In the genomic region with DNA sequence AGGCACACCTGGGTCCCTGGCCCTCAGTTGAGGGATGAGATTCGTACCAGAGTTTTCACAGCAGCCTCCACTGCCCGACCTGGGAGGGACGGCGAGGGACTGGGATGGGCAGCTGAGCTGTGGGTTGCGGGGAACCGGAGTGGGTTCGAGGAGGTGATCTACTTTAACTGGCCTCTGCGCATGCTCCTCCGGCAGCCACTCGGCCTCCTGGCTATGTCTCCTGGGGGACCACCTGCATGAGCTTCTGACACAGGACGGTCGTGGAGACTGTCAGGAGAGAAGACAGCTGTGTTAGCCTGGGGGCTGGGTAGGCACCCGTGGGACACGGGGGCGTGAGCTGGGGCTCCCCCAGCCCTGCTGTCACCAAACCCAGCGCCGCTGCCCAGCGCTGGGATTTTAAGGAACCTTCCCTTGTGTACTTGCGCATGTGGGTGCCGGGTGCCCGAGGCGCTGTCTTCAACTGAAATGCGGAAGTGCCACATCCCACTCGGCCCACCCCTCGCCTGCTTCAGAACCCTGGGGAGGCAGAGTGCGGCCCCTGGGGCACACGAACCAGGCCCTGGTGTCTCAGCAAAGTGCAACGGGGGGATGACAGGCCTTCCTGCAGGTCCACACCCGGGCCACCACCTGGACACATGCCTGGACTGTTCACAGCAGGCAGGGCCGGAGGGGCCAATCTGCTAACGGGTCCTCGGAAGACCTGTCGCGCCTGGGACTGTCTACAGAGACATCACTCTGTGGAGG, we compare ENCODE assay signal across 21 cellular contexts. TPM values are rescaled to one million over a fixed set of nuclear protein-coding genes. Genes with fewer than 3 reads are reported as not detected.
A peak's percentile ranks its signal among the peaks of the same experiment; 100 is the strongest.
DNase-seq lines count a peak whose midpoint lies in the region; ATAC-seq, FAIRE-seq and TF ChIP-seq lines count a peak whose summit lies in the region.
"Had no signal": no experiment of that assay in that cellular context is flagged by ENCODE, and none has a peak within 500 bp of the region (broad histone marks: within the 10 kb centered on the region; RNA-seq: fewer than 3 reads in every experiment).

No MANE protein-coding gene starts in this region.

- no peaks in the 10 kb centered on the region for H3K4me1 Mint-ChIP-seq in activated CD4-positive, alpha-beta T cell treated with anti-CD3 and anti-CD28 coated beads for 36 hours
- peaks cover 3% of the 10 kb centered on the region for H3K4me1 Mint-ChIP-seq in activated CD4-positive, alpha-beta T cell treated with anti-CD3 and anti-CD28 coated beads, Interleukin-2, amount 10 ng/mL, durations not matched to agents 7 days and 5 days
- H3K4me1 Mint-ChIP-seq in activated B cell treated with CpG ODN at 0.5 μM for 24 hours (peaks cover 33% of the 10 kb centered on the region), naive B cell (peaks cover 7 to 12% (median 12%) of the 10 kb centered on the region in 3 donors)

- intact Hi-C loops in activated CD4-positive, alpha-beta T cell treated with anti-CD3 and anti-CD28 coated beads for 36 hours (cut with DNase I, micrococcal nuclease): no loop called here
- intact Hi-C loops in activated B cell treated with CpG ODN at 0.5 μM for 24 hours (cut with micrococcal nuclease) (loop anchor here (1.0 to 2.0 kb wide), 4 partner anchors 20 to 54 kb away; no protein-coding TSS in a partner anchor), sciatic nerve (cut with DNase I) (no loop called here)

- CTCF ChIA-PET in activated CD4-positive, alpha-beta T cell treated with anti-CD3 and anti-CD28 coated beads for 36 hours (lab: Charles Lee): interaction anchor here (1.0 to 2.5 kb wide), 2 partner anchors 25 to 54 kb away, joined by 3 to 10 read pairs; no protein-coding TSS in a partner anchor
- CTCF ChIA-PET in activated CD4-positive, alpha-beta T cell treated with anti-CD3 and anti-CD28 coated beads, Interleukin-2, amount 10 ng/mL, durations not matched to agents 7 days and 5 days (lab: Charles Lee): interaction anchor here (0.6 to 1.9 kb wide), 5 partner anchors 12 to 54 kb away, joined by 3 to 7 read pairs (median 5); no protein-coding TSS in a partner anchor
- CTCF ChIA-PET in activated B cell treated with CpG ODN at 0.5 μM for 24 hours (lab: Charles Lee): interaction anchor here (1.5 to 2.0 kb wide), 5 partner anchors 17 to 53 kb away, joined by 7 to 22 read pairs (median 8); no protein-coding TSS in a partner anchor

- no peak overlapping the region for H3K4me3 Mint-ChIP-seq in activated CD4-positive, alpha-beta T cell treated with anti-CD3 and anti-CD28 coated beads for 36 hours
- H3K4me3 Mint-ChIP-seq in activated CD4-positive, alpha-beta T cell treated with anti-CD3 and anti-CD28 coated beads, Interleukin-2, amount 10 ng/mL, durations not matched to agents 7 days and 5 days: no peak overlapping the region
- H3K4me3 Mint-ChIP-seq in activated B cell treated with CpG ODN at 0.5 μM for 24 hours (no peak overlapping the region), naive B cell (peak overlapping the region; percentile 42 to 82 (median 51))
- H3K4me3 Mint-ChIP-seq: CD8-positive, alpha-beta T cell; mesothelial cell of epicardium had no signal

- no peaks in the 10 kb centered on the region for H3K27me3 Mint-ChIP-seq in activated CD4-positive, alpha-beta T cell treated with anti-CD3 and anti-CD28 coated beads for 36 hours
- H3K27me3 Mint-ChIP-seq in activated CD4-positive, alpha-beta T cell treated with anti-CD3 and anti-CD28 coated beads, Interleukin-2, amount 10 ng/mL, durations not matched to agents 7 days and 5 days: no peaks in the 10 kb centered on the region
- H3K27me3 Mint-ChIP-seq in activated B cell treated with CpG ODN at 0.5 μM for 24 hours (no peaks in the 10 kb centered on the region), naive B cell (no peaks in the 10 kb centered on the region)

- no peak for ATAC-seq in activated CD4-positive, alpha-beta T cell treated with anti-CD3 and anti-CD28 coated beads for 36 hours
- ATAC-seq in activated B cell treated with CpG ODN at 0.5 μM for 24 hours (ENCODE audit: low read depth): peak; percentile 81
- ATAC-seq in naive B cell (ENCODE audit: low read depth in 2 of 2): peak; percentile 84 to 91
- no peak for ATAC-seq in GM21786 (IDR thresholded peaks at IDR 0.05; ENCODE audit: unreplicated experiment)
- ATAC-seq in sciatic nerve: no peak
- ATAC-seq: CD8-positive, alpha-beta T cell; right lobe of liver had no signal

- POLR2A ChIA-PET in activated CD4-positive, alpha-beta T cell treated with anti-CD3 and anti-CD28 coated beads for 36 hours (lab: Charles Lee): interaction anchor here (1.7 kb wide), 1 partner anchor 54 kb away, joined by 5 read pairs; no protein-coding TSS in a partner anchor
- POLR2A ChIA-PET in activated CD4-positive, alpha-beta T cell treated with anti-CD3 and anti-CD28 coated beads, Interleukin-2, amount 10 ng/mL, durations not matched to agents 7 days and 5 days (lab: Charles Lee): interaction anchor here (0.7 kb wide), 1 partner anchor 11 kb away, joined by 4 read pairs; no protein-coding TSS in a partner anchor
- POLR2A ChIA-PET in activated B cell treated with CpG ODN at 0.5 μM for 24 hours (lab: Charles Lee): interaction anchor here (0.5 to 4.2 kb wide), 10 partner anchors 11 to 627 kb away, joined by 3 to 39 read pairs (median 6); partner anchors contain the start of gene SLC7A5

- DNase-seq in activated CD4-positive, alpha-beta T cell treated with anti-CD3 and anti-CD28 coated beads for 36 hours: peak; percentile 24
- no peak for DNase-seq in activated CD4-positive, alpha-beta T cell treated with anti-CD3 and anti-CD28 coated beads, Interleukin-2, amount 10 ng/mL, durations not matched to agents 7 days and 5 days
- DNase-seq in HTR-8/SVneo (ENCODE audit: insufficient read length, low spot score): no peak
- DNase-seq in activated B cell treated with CpG ODN at 0.5 μM for 24 hours: peak; percentile 63
- peak; percentile 72 for DNase-seq in naive B cell
- DNase-seq in sciatic nerve (ENCODE audit: low spot score): no peak
- DNase-seq in GM12892 (ENCODE audit: insufficient read length): no peak
- DNase-seq: activated naive CD4-positive, alpha-beta T cell treated with anti-CD3 and anti-CD28 coated beads, Interleukin-2, amount 50 U/mL, for 16 hours; brain microvascular endothelial cell; dorsolateral prefrontal cortex; NCI-H1694 treated with DMSO at 0.1 percent for 48 hours; NCI-H446; OCI-M1; stimulated activated CD4-positive, alpha-beta T cell treated with anti-CD3 and anti-CD28 coated beads, Interleukin-4, amount 100 ng/mL, for 24 hours; trophoblast cell had no signal

- no peaks in the 10 kb centered on the region for H3K9me3 Mint-ChIP-seq in activated CD4-positive, alpha-beta T cell treated with anti-CD3 and anti-CD28 coated beads for 36 hours (ENCODE audit: low read depth)
- H3K9me3 Mint-ChIP-seq in activated CD4-positive, alpha-beta T cell treated with anti-CD3 and anti-CD28 coated beads, Interleukin-2, amount 10 ng/mL, durations not matched to agents 7 days and 5 days: no peaks in the 10 kb centered on the region
- H3K9me3 Mint-ChIP-seq in activated B cell treated with CpG ODN at 0.5 μM for 24 hours (no peaks in the 10 kb centered on the region), naive B cell (no peaks in the 10 kb centered on the region)
- H3K9me3 Mint-ChIP-seq: CD8-positive, alpha-beta T cell; mesothelial cell of epicardium had no signal

- no peak for TF ChIP-seq POLR2A in GM12892 (IDR thresholded peaks at IDR 0.05; ENCODE audit: low read depth, low read length)

- no peak for TF ChIP-seq CTCF in activated B cell treated with CpG ODN at 0.5 μM for 24 hours (IDR thresholded peaks at IDR 0.05)

- peaks cover 56% of the 10 kb centered on the region for H3K36me3 Mint-ChIP-seq in activated CD4-positive, alpha-beta T cell treated with anti-CD3 and anti-CD28 coated beads for 36 hours (ENCODE audit: low read depth)
- H3K36me3 Mint-ChIP-seq in activated CD4-positive, alpha-beta T cell treated with anti-CD3 and anti-CD28 coated beads, Interleukin-2, amount 10 ng/mL, durations not matched to agents 7 days and 5 days (ENCODE audit: low read depth): peaks cover 31% of the 10 kb centered on the region
- H3K36me3 Mint-ChIP-seq in activated B cell treated with CpG ODN at 0.5 μM for 24 hours (ENCODE audit: low read depth) (peaks cover 71% of the 10 kb centered on the region), naive B cell (no peaks in the 10 kb centered on the region)

- FAIRE-seq in HTR-8/SVneo (lab: Jason Lieb, UNC): peak; percentile 13
- no peak for FAIRE-seq in GM12892 (lab: Jason Lieb, UNC)
- FAIRE-seq: keratinocyte, TTC549 had no signal

- H3K27ac Mint-ChIP-seq in activated CD4-positive, alpha-beta T cell treated with anti-CD3 and anti-CD28 coated beads for 36 hours: no peak overlapping the region
- H3K27ac Mint-ChIP-seq in activated CD4-positive, alpha-beta T cell treated with anti-CD3 and anti-CD28 coated beads, Interleukin-2, amount 10 ng/mL, durations not matched to agents 7 days and 5 days: no peak overlapping the region
- H3K27ac Mint-ChIP-seq in activated B cell treated with CpG ODN at 0.5 μM for 24 hours (peak overlapping the region; percentile 50), naive B cell (peak overlapping the region in 5 of 6 donors; percentile 30 to 89 (median 84))
- H3K27ac Mint-ChIP-seq: CD8-positive, alpha-beta T cell; mesothelial cell of epicardium had no signal

RNA-seq across cellular contexts. Expression of gene SLC7A5, which starts 36.4 kb away (rescaled TPM):
- total RNA-seq in activated CD4-positive, alpha-beta T cell treated with anti-CD3 and anti-CD28 coated beads for 36 hours: 100 to 1,000 TPM; 337 to 354 TPM
- 10 to 100 TPM; 73.1 to 77.1 TPM for total RNA-seq in activated CD4-positive, alpha-beta T cell treated with anti-CD3 and anti-CD28 coated beads, Interleukin-2, amount 10 ng/mL, durations not matched to agents 7 days and 5 days
- total RNA-seq in activated B cell treated with CpG ODN at 0.5 μM for 24 hours (106 and 111 TPM in 2 replicates), sciatic nerve (11.5 TPM)
- 1 to 10 TPM in 4 of 6 donors, under 1 TPM in 2; 0.56 to 2.2 (median 1.7) TPM for polyA plus RNA-seq in naive B cell (ENCODE audit: low read depth in 6 of 6)
- polyA plus RNA-seq in GM12892 (2012; ENCODE audit: missing spikeins): 17.1 TPM

Comparison
In these comparisons a context has a peak if more than half of its experiments do, and no peak if none do; other contexts are left out.
1. DNase-seq: peak in activated CD4-positive, alpha-beta T cell treated with anti-CD3 and anti-CD28 coated beads for 36 hours (single experiment), activated B cell treated with CpG ODN at 0.5 μM for 24 hours (single experiment) and naive B cell (single experiment); none in activated CD4-positive, alpha-beta T cell treated with anti-CD3 and anti-CD28 coated beads, Interleukin-2, amount 10 ng/mL, durations not matched to agents 7 days and 5 days (single experiment), HTR-8/SVneo (single experiment), sciatic nerve (single experiment) and GM12892 (single experiment).
2. ATAC-seq: peak in activated B cell treated with CpG ODN at 0.5 μM for 24 hours (single experiment) and naive B cell (2 of 2); none in activated CD4-positive, alpha-beta T cell treated with anti-CD3 and anti-CD28 coated beads for 36 hours (single experiment), GM21786 (single experiment) and sciatic nerve (single experiment).
3. H3K27ac Mint-ChIP-seq: peak in activated B cell treated with CpG ODN at 0.5 μM for 24 hours (single experiment) and naive B cell (5 of 6); none in activated CD4-positive, alpha-beta T cell treated with anti-CD3 and anti-CD28 coated beads for 36 hours (single experiment) and activated CD4-positive, alpha-beta T cell treated with anti-CD3 and anti-CD28 coated beads, Interleukin-2, amount 10 ng/mL, durations not matched to agents 7 days and 5 days (single experiment).
4. H3K4me3 Mint-ChIP-seq: peak in naive B cell (8 of 8); none in activated CD4-positive, alpha-beta T cell treated with anti-CD3 and anti-CD28 coated beads for 36 hours (single experiment), activated CD4-positive, alpha-beta T cell treated with anti-CD3 and anti-CD28 coated beads, Interleukin-2, amount 10 ng/mL, durations not matched to agents 7 days and 5 days (single experiment) and activated B cell treated with CpG ODN at 0.5 μM for 24 hours (single experiment).